8 cellular contexts compared by ENCODE assay signal in the genomic region with DNA sequence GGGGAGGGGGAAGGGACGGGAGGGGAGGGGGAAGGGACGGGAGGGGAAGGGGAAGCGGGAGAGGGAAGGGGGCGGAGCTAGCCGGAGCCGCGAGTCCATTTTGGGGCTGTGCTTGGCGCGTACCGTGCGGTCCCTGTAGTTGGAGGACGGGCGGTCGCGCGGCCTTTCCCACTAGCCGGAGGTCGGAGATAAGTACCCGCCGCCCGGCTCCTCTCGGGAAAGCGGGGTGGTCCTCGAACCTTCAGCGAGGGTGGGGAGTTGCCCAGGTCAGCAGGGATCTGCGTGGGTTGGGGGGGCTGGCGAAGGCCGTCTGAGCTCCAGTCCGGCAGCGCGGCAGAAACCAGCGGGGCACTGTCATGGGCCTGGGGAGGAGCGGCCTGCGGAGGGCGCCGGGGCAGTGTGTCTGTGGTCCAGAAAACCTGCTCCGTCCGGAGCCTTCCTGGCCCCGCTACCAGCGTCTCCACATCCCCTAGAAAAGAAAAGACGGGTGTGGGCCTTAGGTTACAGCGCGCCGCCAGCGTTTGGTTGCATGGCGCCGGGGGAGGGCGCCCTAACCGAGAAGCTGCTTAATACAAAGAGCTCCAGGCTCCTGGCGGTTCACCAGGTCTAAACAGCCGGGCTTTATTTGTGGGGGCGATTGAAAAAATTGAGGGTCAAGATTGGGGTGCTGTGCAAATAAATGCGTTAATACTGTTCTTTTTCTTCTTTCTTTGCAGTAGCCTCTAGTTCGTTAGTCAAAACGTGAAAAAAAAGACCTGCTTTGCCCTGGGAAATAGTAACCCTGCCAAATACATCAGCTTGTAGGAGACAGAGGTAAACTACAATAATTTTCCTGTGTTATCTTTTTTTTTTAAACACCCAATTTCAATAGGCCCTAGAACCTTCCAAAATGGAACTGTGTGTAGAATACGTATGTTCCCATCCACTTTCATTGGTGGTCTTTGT. TPM values are rescaled to one million over a fixed set of nuclear protein-coding genes. Genes with fewer than 3 reads are reported as not detected.
DNase-seq lines count a peak whose midpoint lies in the region; TF ChIP-seq lines count a peak whose summit lies in the region.

A gene with protein sequence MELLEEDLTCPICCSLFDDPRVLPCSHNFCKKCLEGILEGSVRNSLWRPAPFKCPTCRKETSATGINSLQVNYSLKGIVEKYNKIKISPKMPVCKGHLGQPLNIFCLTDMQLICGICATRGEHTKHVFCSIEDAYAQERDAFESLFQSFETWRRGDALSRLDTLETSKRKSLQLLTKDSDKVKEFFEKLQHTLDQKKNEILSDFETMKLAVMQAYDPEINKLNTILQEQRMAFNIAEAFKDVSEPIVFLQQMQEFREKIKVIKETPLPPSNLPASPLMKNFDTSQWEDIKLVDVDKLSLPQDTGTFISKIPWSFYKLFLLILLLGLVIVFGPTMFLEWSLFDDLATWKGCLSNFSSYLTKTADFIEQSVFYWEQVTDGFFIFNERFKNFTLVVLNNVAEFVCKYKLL (plus strand): TSS at position 92 of the 945 bp plus-strand sequence. CDS start 14,899 bp downstream, outside the sequence.

- H3K27me3 ChIP-seq in GM23248 (replicated peaks; ENCODE audit: insufficient read depth), result no peaks in the 10 kb centered on the region
- H3K27me3 ChIP-seq in stomach smooth muscle (ENCODE audit: control insufficient read depth in 1 of 2, insufficient read depth in 2 of 2, low read length in 2 of 2), result no peaks in the 10 kb centered on the region

- H3K4me1 ChIP-seq in GM23248 (ENCODE audit: insufficient read depth), result peaks cover 23% of the 10 kb centered on the region
- peaks cover 9% of the 10 kb centered on the region for H3K4me1 ChIP-seq in stomach smooth muscle (ENCODE audit: control insufficient read depth, insufficient read depth, low read length)

- H3K36me3 ChIP-seq in GM23248 (ENCODE audit: low read depth) (peaks cover 32% of the 10 kb centered on the region), stomach smooth muscle (ENCODE audit: control insufficient read depth in 2 of 2, insufficient read depth in 2 of 2, low read length in 2 of 2) (peaks cover 2 to 7% of the 10 kb centered on the region in 2 donors)

- H3K9me2 ChIP-seq in GM23248 (ENCODE audit: insufficient read depth), result no peaks in the 10 kb centered on the region

- in situ Hi-C loops in GM23248 (cut with MboI), result loop anchor here (25.0 kb wide), 2 partner anchors 540 to 815 kb away; no protein-coding TSS in a partner anchor

- H3K4me3 ChIP-seq in GM23248 (peak within 1 kb of the TSS; percentile 93), stomach smooth muscle (ENCODE audit: low read length in 2 of 2) (peak within 1 kb of the TSS; percentile 78 to 89)

- 1% methylated on average over 35 to 55 of the region's 56 CpGs for WGBS in GM23248 (ENCODE audit: low coverage in 1 of 2, low lambda C conversion rate in 2 of 2, missing lambda C conversion rate in 2 of 2), 2 experiments

- H3K9ac ChIP-seq in GM23248, result peak within 1 kb of the TSS; percentile 98
- H3K9ac ChIP-seq in stomach smooth muscle (ENCODE audit: low read length in 2 of 2), result peak within 1 kb of the TSS; percentile 89 to 95

- peaks cover 11% of the 10 kb centered on the region for H3K36me3 Mint-ChIP-seq in neural crest cell (ENCODE audit: low read depth)

- H3K27me3 Mint-ChIP-seq in neural crest cell (ENCODE audit: low read depth), result peaks cover 4% of the 10 kb centered on the region

- peak within 1 kb of the TSS; percentile 91 for H3K4me2 ChIP-seq in GM23248 (ENCODE audit: unreplicated experiment)

- peaks cover 19% of the 10 kb centered on the region for H3F3A ChIP-seq in GM23248 (ENCODE audit: insufficient read depth)

- no peaks in the 10 kb centered on the region for H4K20me1 ChIP-seq in GM23248 (ENCODE audit: insufficient read depth)

- peaks cover 48% of the 10 kb centered on the region for H3K79me2 ChIP-seq in GM23248 (ENCODE audit: insufficient read depth)

- H3K9me3 Mint-ChIP-seq in neural crest cell, result no peaks in the 10 kb centered on the region

- H2AFZ ChIP-seq in GM23248, result peak within 1 kb of the TSS; percentile 87

- H3K9me3 ChIP-seq in GM23248 (ENCODE audit: low read depth) (no peaks in the 10 kb centered on the region), stomach smooth muscle (ENCODE audit: control insufficient read depth in 2 of 2, low read length in 2 of 2) (no peaks in the 10 kb centered on the region)

- peak within 1 kb of the TSS; percentile 97 for H3K27ac Mint-ChIP-seq in neural crest cell (ENCODE audit: unreplicated experiment)

- H3K27ac ChIP-seq in GM23248 (peak within 1 kb of the TSS; percentile 95), stomach smooth muscle (ENCODE audit: low read length) (peak within 1 kb of the TSS; percentile 96)

- peak within 1 kb of the TSS; percentile 98 for H3K4me3 Mint-ChIP-seq in neural crest cell

- TF ChIP-seq CTCF in neural crest cell (conservative IDR thresholded peaks at IDR 0.05), result peak; percentile 80

- H3K4me1 Mint-ChIP-seq in neural crest cell, result peaks cover 43% of the 10 kb centered on the region

- DNase-seq in ELF-1 (ENCODE audit: low read depth, low spot score) (peak; percentile 95), GM23248 (peak; percentile 96), Kasumi-1 (lab: John Stamatoyannopoulos, UW) (peak; percentile 84 to 85), SHP77 treated with DMSO at 0.1 percent for 48 hours (lab: John Stamatoyannopoulos, UW) (peak; percentile 53), activated gamma-delta T cell (lab: John Stamatoyannopoulos, UW) (peak; percentile 62), fibroblast of the conjunctiva (ENCODE audit: low read depth) (peak; percentile 86), neural crest cell (ENCODE audit: low read depth, low spot score) (peak; percentile 79)

RNA-seq across cellular contexts. Expression of the gene that starts here (rescaled TPM):
- 20.2 and 22.3 TPM in 2 replicates for total RNA-seq in GM23248 (2014; rRNA removed; shearing (Covaris generic))
- 24.0 and 24.3 TPM in 2 replicates for polyA plus RNA-seq in GM23248 (2016; fragmentation: Nextera tagmentation; extraction: Ambion mirVana)
- total RNA-seq in neural crest cell, result 57.1 and 57.4 TPM in 2 replicates

Comparison
In these comparisons a context has a peak if more than half of its experiments do, and no peak if none do; other contexts are left out.
1. Peak in every context shown above with its lines: DNase-seq, H3K4me3 ChIP-seq and H3K27ac ChIP-seq.